Comparison of ENCODE assay signal across 9 cellular contexts in the genomic region with DNA sequence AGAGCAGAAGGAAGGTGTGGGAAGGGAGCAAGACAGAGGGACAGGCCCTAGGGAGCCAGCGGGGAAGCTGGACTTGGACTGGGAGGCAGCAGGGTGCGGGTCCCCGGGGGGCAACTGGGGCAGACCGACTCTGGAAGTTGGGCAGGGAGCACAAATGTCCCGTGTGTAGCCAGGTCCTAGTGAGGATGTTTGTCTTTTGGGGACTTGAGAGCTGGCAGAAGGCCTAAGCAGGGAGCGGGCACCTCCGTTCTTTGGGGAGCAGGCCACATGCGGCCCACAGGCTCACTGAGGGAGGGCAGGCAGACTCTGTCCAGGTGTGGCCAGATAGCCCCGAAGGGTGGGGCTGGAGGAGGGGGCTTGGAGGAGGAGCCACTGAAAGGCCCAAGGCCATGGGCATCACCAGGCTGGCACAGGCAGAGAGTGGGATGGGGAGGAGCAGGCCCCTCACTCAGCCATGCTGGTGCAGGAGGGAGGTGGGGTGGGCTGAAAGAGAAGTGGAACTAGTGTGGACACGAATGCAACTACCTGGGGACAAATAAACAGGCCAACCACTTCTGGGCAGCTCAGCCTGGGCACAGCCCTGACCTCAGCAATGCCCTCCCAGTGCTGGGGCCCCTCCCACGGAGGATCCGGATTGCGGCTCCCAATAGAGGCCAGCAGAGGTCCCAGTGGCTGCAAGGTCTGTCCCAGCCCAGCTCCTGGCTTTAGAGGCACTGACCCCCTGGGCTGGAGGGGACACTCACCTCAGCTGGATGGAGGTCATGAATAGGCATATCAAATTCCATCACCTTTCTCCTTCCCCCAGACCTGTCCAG. TPM values are rescaled to one million over a fixed set of nuclear protein-coding genes. Genes with fewer than 3 reads are reported as not detected.
DNase-seq lines count a peak whose midpoint lies in the region; ATAC-seq and TF ChIP-seq lines count a peak whose summit lies in the region.
"Had no signal": no experiment of that assay in that cellular context is flagged by ENCODE, and none has a peak within 500 bp of the region (broad histone marks: within the 10 kb centered on the region; RNA-seq: fewer than 3 reads in every experiment).

No MANE protein-coding gene starts in this region.

- H3K4me1 ChIP-seq in CD8-positive, alpha-beta T cell (ENCODE audit: insufficient read depth, low read length): peaks cover 22% of the 10 kb centered on the region
- H3K4me1 ChIP-seq in SK-N-SH (ENCODE audit: control insufficient read depth in 1 of 2, insufficient read depth in 2 of 2, low read depth in 1 of 2, low read length in 1 of 2): peaks cover 19 to 27% of the 10 kb centered on the region in 2 experiments; a peak in 3 of 4 replicates
- peaks cover 8 to 54% (median 34%) of the 10 kb centered on the region in 9 donors for H3K4me1 ChIP-seq in heart right ventricle
- peaks cover 5% of the 10 kb centered on the region for H3K4me1 ChIP-seq in psoas muscle

- no peaks in the 10 kb centered on the region for H3K9me3 ChIP-seq in CD8-positive, alpha-beta T cell (ENCODE audit: low read length)
- no peaks in the 10 kb centered on the region for H3K9me3 ChIP-seq in SK-N-SH
- no peaks in the 10 kb centered on the region for H3K9me3 ChIP-seq in heart right ventricle
- H3K9me3 ChIP-seq in psoas muscle: no peaks in the 10 kb centered on the region

- POLR2A ChIA-PET in CD8-positive, alpha-beta T cell (lab: Charles Lee): no interaction called here
- POLR2A ChIA-PET in SK-N-SH (lab: Yijun Ruan, JAX): interaction anchor here (0.8 to 3.2 kb wide), 2 partner anchors 15 to 16 kb away, joined by 3 to 13 read pairs; no protein-coding TSS in a partner anchor

- no peak for TF ChIP-seq EP300 in SK-N-SH (IDR thresholded peaks at IDR 0.05; ENCODE audit: borderline replicate concordance in 1 of 2, low read depth in 1 of 2, low read length in 1 of 2)

- peaks cover 23% of the 10 kb centered on the region for H4K20me1 ChIP-seq in SK-N-SH (ENCODE audit: insufficient read depth)

- 90% methylated on average over 6 of the region's 13 CpGs for WGBS in SK-N-SH (ENCODE audit: low lambda C conversion rate)
- 61 to 76% methylated on average over 13 of the region's 13 CpGs for WGBS in heart right ventricle, 2 donors
- 67 to 71% (median 70%) methylated on average over 13 of the region's 13 CpGs for WGBS in psoas muscle, 3 donors

- H3K27ac ChIP-seq in CD8-positive, alpha-beta T cell (ENCODE audit: low read depth, low read length): no peak overlapping the region
- H3K27ac ChIP-seq in SK-N-SH (ENCODE audit: low read depth in 2 of 2, low read length in 1 of 2) (peak overlapping the region; percentile 67 to 75; a peak in 2 of 4 replicates), heart right ventricle (peak overlapping the region in 9 of 10 donors; percentile 70 to 91 (median 87)), psoas muscle (peak overlapping the region; percentile 50)

- no peaks in the 10 kb centered on the region for H3K9me2 ChIP-seq in SK-N-SH

- H3K4me3 ChIP-seq in CD8-positive, alpha-beta T cell (ENCODE audit: low read depth, low read length): no peak overlapping the region
- H3K4me3 ChIP-seq in SK-N-SH (ENCODE audit: low read depth in 2 of 2, low read length in 1 of 2): peak overlapping the region; percentile 74 to 94
- H3K4me3 ChIP-seq in heart right ventricle: peak overlapping the region in 9 of 10 donors; percentile 54 to 79 (median 69)
- H3K4me3 ChIP-seq in psoas muscle: peak overlapping the region; percentile 69

- peaks cover 31% of the 10 kb centered on the region for H3K27me3 Mint-ChIP-seq in CD8-positive, alpha-beta T cell (ENCODE audit: low read depth)

- CTCF ChIA-PET in CD8-positive, alpha-beta T cell (lab: Charles Lee): no interaction called here
- CTCF ChIA-PET in SK-N-SH (lab: Yijun Ruan, JAX): interaction anchor here (0.7 to 4.2 kb wide), 5 partner anchors 15 to 237 kb away, joined by 3 to 21 read pairs (median 4); no protein-coding TSS in a partner anchor

- ATAC-seq in CD8-positive, alpha-beta T cell: no peak
- ATAC-seq in heart right ventricle (peak in 6 of 8 donors; percentile 13 to 51 (median 36)), psoas muscle (peak in 2 of 4 donors; percentile 36 to 48), GM19324 (IDR thresholded peaks at IDR 0.05; ENCODE audit: low FRiP score, unreplicated experiment) (no peak), HG03432 (IDR thresholded peaks at IDR 0.05; ENCODE audit: unreplicated experiment) (no peak)

- H2AFZ ChIP-seq in SK-N-SH (ENCODE audit: low read depth): no peak overlapping the region

- TF ChIP-seq CTCF in CD8-positive, alpha-beta T cell (IDR thresholded peaks at IDR 0.05): no peak
- TF ChIP-seq CTCF in SK-N-SH (IDR thresholded peaks at IDR 0.05) (peak; percentile 47), heart right ventricle (IDR thresholded peaks at IDR 0.05) (peak in 5 of 9 donors; percentile 23 to 49 (median 30)), psoas muscle (IDR thresholded peaks at IDR 0.05) (peak; percentile 6)

- H3K4me2 ChIP-seq in SK-N-SH: peak overlapping the region; percentile 95

- peaks cover 19% of the 10 kb centered on the region for H3K4me1 Mint-ChIP-seq in CD8-positive, alpha-beta T cell (ENCODE audit: low read depth)

- no peak overlapping the region for H3K27ac Mint-ChIP-seq in CD8-positive, alpha-beta T cell

- intact Hi-C loops in CD8-positive, alpha-beta T cell (cut with DNase I, micrococcal nuclease): no loop called here
- intact Hi-C loops in heart right ventricle (cut with DNase I) (loop anchor here in 2 of 10 donors (1.0 to 10.0 kb wide), 2 partner anchors 21 to 56 kb away; a partner anchor contains a TSS), psoas muscle (cut with DNase I) (no loop called here)

- H3K36me3 ChIP-seq in CD8-positive, alpha-beta T cell (ENCODE audit: insufficient read depth, low read length): peaks cover 13% of the 10 kb centered on the region
- H3K36me3 ChIP-seq in SK-N-SH (replicated peaks in 1 of 2; ENCODE audit: control insufficient read depth in 1 of 2, insufficient read depth in 2 of 2, low read length in 1 of 2) (peaks cover 0 to 5% of the 10 kb centered on the region in 2 experiments), heart right ventricle (peaks cover 0 to 27% (median 2%) of the 10 kb centered on the region in 9 donors), psoas muscle (ENCODE audit: insufficient read depth in 1 of 2, low read depth in 1 of 2) (peaks cover 0 to 21% of the 10 kb centered on the region in 2 donors)

- H3K27me3 ChIP-seq in CD8-positive, alpha-beta T cell (ENCODE audit: insufficient read depth, low read length): peaks cover 21% of the 10 kb centered on the region
- no peaks in the 10 kb centered on the region for H3K27me3 ChIP-seq in SK-N-SH (ENCODE audit: insufficient read depth)
- peaks cover 0 to 52% (median 16%) of the 10 kb centered on the region in 7 donors for H3K27me3 ChIP-seq in heart right ventricle
- H3K27me3 ChIP-seq in psoas muscle (ENCODE audit: insufficient read depth in 3 of 3, low read length in 2 of 3): peaks cover 0 to 36% (median 21%) of the 10 kb centered on the region in 3 donors

- H3K36me3 Mint-ChIP-seq in CD8-positive, alpha-beta T cell: peaks cover 15% of the 10 kb centered on the region

- no peak for TF ChIP-seq RAD21 in SK-N-SH (IDR thresholded peaks at IDR 0.05; ENCODE audit: low read length)

- H3F3A ChIP-seq in SK-N-SH (replicated peaks; ENCODE audit: insufficient read depth): peaks cover 4% of the 10 kb centered on the region

- H3K9me3 Mint-ChIP-seq in CD8-positive, alpha-beta T cell: no peaks in the 10 kb centered on the region

- no peak for DNase-seq in CD8-positive, alpha-beta T cell
- DNase-seq in SK-N-SH: peak; percentile 76
- no peak for DNase-seq in heart right ventricle
- DNase-seq in psoas muscle: peak in 1 of 2 donors; percentile 58
- no peak for DNase-seq in NCI-H187 treated with DMSO at 0.1 percent for 48 hours (lab: John Stamatoyannopoulos, UW)
- no peak for DNase-seq in stimulated activated naive CD4-positive, alpha-beta T cell treated with Interleukin-2 at 50 U/mL for 16 hours (lab: John Stamatoyannopoulos, UW)

- peak overlapping the region; percentile 78 for H3K9ac ChIP-seq in SK-N-SH

- peaks cover 36% of the 10 kb centered on the region for H3K79me2 ChIP-seq in SK-N-SH (ENCODE audit: insufficient read depth)

- H3K4me3 Mint-ChIP-seq in CD8-positive, alpha-beta T cell: peak overlapping the region; percentile 63

TF ChIP-seq in SK-N-SH, 30 proteins besides CTCF, POLR2A, EP300 and RAD21:
- TF ChIP-seq ELF1 (IDR thresholded peaks at IDR 0.05): no peak
- 0 out of 2 replicates have a peak, but pooled peaks have one; percentile 8 for TF ChIP-seq SMC3 (IDR thresholded peaks at IDR 0.05; ENCODE audit: low read depth, low read length)
TF ChIP-seq in SK-N-SH: peak in this region for 1.

RNA-seq across cellular contexts. Expression of a gene that starts 1.3 kb away (rescaled TPM):
- 1 to 10 TPM; 2.6 to 2.7 TPM for total RNA-seq in CD8-positive, alpha-beta T cell
- polyA plus RNA-seq in SK-N-SH (2012; rRNA removed): 32.1 and 49.0 TPM in 2 replicates
- 21.0 and 41.3 TPM in 2 replicates for polyA plus RNA-seq in SK-N-SH (2012; cell fraction: cytosol; rRNA removed)
- polyA plus RNA-seq in SK-N-SH (2012; cell fraction: nucleus; rRNA removed): 91.3 and 138 TPM in 2 replicates
- total RNA-seq in heart right ventricle: 1 to 10 TPM; 1.8 to 5.3 (median 3.3) TPM
- 1 to 10 TPM; 2.5 to 3.9 TPM for polyA plus RNA-seq in heart right ventricle
- 1 to 10 TPM; 1.3 to 2.0 (median 1.8) TPM for total RNA-seq in psoas muscle
- polyA plus RNA-seq in psoas muscle: 1 to 10 TPM in 1 of 3 donors, under 1 TPM in 2; 0.44 to 1.0 (median 0.86) TPM

RNA-seq across cellular contexts. Expression of a gene that starts 44.9 kb away (rescaled TPM):
- total RNA-seq in CD8-positive, alpha-beta T cell: 1 to 10 TPM; 1.9 to 2.1 TPM
- polyA plus RNA-seq in SK-N-SH (2012; rRNA removed): 8.0 and 9.9 TPM in 2 replicates
- 4.5 and 7.5 TPM in 2 replicates for polyA plus RNA-seq in SK-N-SH (2012; cell fraction: cytosol; rRNA removed)
- 16.9 and 18.8 TPM in 2 replicates for polyA plus RNA-seq in SK-N-SH (2012; cell fraction: nucleus; rRNA removed)
- 1 to 10 TPM; 1.9 to 6.7 (median 4.6) TPM for total RNA-seq in heart right ventricle
- polyA plus RNA-seq in heart right ventricle: 1 to 10 TPM; 1.4 to 2.5 TPM
- total RNA-seq in psoas muscle: 1 to 10 TPM; 2.4 to 4.8 (median 4.3) TPM
- polyA plus RNA-seq in psoas muscle: 1 to 10 TPM; 2.1 to 4.6 (median 2.2) TPM
- total RNA-seq: OCI-LY7 had no signal

RNA-seq across cellular contexts. Expression of a gene that starts 56.7 kb away (rescaled TPM):
- 10 to 100 TPM; 24.6 to 27.3 TPM for total RNA-seq in CD8-positive, alpha-beta T cell
- polyA plus RNA-seq in SK-N-SH (2012; rRNA removed) (26.5 and 29.8 TPM in 2 replicates), heart right ventricle (10 to 100 TPM; 11.3 to 15.4 TPM), psoas muscle (10 to 100 TPM in 1 of 3 donors, 1 to 10 TPM in 2; 8.4 to 13.9 (median 9.2) TPM)
- 9.3 and 17.3 TPM in 2 replicates for polyA plus RNA-seq in SK-N-SH (2012; cell fraction: cytosol; rRNA removed)
- polyA plus RNA-seq in SK-N-SH (2012; cell fraction: nucleus; rRNA removed): 56.9 and 66.8 TPM in 2 replicates
- total RNA-seq in heart right ventricle (10 to 100 TPM; 14.1 to 29.3 (median 18.5) TPM), psoas muscle (10 to 100 TPM; 14.6 to 24.3 (median 16.8) TPM)

Comparison
In these comparisons a context has a peak if more than half of its experiments do, and no peak if none do; other contexts are left out.
1. ATAC-seq: peak in heart right ventricle (6 of 8); none in CD8-positive, alpha-beta T cell (single experiment), GM19324 (single experiment) and HG03432 (single experiment).